ENCODE assay signal across 18 cellular contexts in the genomic region with DNA sequence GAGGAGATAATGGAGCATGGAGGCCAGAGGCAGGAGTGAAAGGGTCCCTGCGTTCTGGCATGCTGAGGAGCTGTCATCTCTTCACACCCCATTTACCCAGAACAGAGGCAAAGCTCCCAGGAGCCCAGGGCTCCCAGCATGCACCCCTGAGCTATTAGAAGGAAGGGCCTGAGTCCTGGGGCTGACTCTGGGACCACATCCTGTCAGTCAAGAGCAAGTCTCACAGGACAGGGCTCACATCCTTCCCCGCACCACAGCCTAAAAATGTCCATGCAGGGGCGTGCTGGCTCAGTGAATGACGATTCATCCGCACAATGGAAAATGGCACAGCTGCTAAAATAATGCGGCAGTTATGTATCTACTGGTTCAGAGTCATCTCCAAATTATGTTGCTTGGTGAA. TPM values are rescaled to one million over a fixed set of nuclear protein-coding genes. Genes with fewer than 3 reads are reported as not detected.
DNase-seq lines count a peak whose midpoint lies in the region; ATAC-seq and TF ChIP-seq lines count a peak whose summit lies in the region.
"Had no signal": no experiment of that assay in that cellular context is flagged by ENCODE, and none has a peak within 500 bp of the region (broad histone marks: within the 10 kb centered on the region; RNA-seq: fewer than 3 reads in every experiment).

No MANE protein-coding gene starts in this region.

- no peak overlapping the region for H3K4me3 ChIP-seq in BE2C (ENCODE audit: low read depth, low read length)
- H3K4me3 ChIP-seq: GM23248 had no signal

- no peaks in the 10 kb centered on the region for H3K36me3 ChIP-seq in BE2C

- DNase-seq in GDM1 (lab: John Stamatoyannopoulos, UW): peak; percentile 25
- DNase-seq in RPMI7951 (ENCODE audit: low read depth): peak; percentile 50
- peak; percentile 85 for DNase-seq in myocyte (ENCODE audit: low read depth)
- no peak for DNase-seq in BE2C
- DNase-seq in NCI-H446 (lab: John Stamatoyannopoulos, UW): no peak
- no peak for DNase-seq in NCI-H526 (lab: John Stamatoyannopoulos, UW)
- DNase-seq: activated CD4-positive, alpha-beta T cell treated with anti-CD3 and anti-CD28 coated beads for 4 hours; activated T-cell treated with anti-CD3 and anti-CD28 coated beads, Interleukin-2, amount 50 U/mL, for 48 hours; AML-193; GM23248; mesenchymal stem cell; NCI-H1105; T-helper 2 cell had no signal

- TF ChIP-seq CTCF in BE2C (IDR thresholded peaks at IDR 0.05; ENCODE audit: low read depth, low read length): no peak

- H3K27me3 ChIP-seq in BE2C: no peaks in the 10 kb centered on the region

- ATAC-seq in HG02610 (IDR thresholded peaks at IDR 0.05; ENCODE audit: unreplicated experiment) (peak; percentile 73), HG03354 (IDR thresholded peaks at IDR 0.05; ENCODE audit: poor library complexity, severe bottlenecking, unreplicated experiment) (no peak)

- no peaks in the 10 kb centered on the region for H3K9me3 ChIP-seq in BE2C

- peaks cover 16% of the 10 kb centered on the region for H3K4me1 ChIP-seq in BE2C
- H3K4me1 ChIP-seq: parathyroid adenoma had no signal

RNA-seq across cellular contexts. Expression of gene CAMK2A, which starts 31.4 kb away (rescaled TPM):
- 0.60 and 1.1 TPM in 2 replicates for total RNA-seq in RPMI7951 (2014; rRNA removed; shearing (Covaris generic))
- 5.0 and 8.6 TPM in 2 replicates for total RNA-seq in myocyte
- 3.0 TPM for polyA plus RNA-seq in myocyte (2012)
- polyA plus RNA-seq in BE2C (2012; ENCODE audit: insufficient read depth, insufficient read length, low read depth): 6.2 TPM
- total RNA-seq: dermis microvascular lymphatic vessel endothelial cell, NCI-H460 had no signal
- polyA plus RNA-seq: GM23248 had no signal

RNA-seq across cellular contexts. Expression of gene ARSI, which starts 44.6 kb away (rescaled TPM):
- total RNA-seq in RPMI7951 (2014; rRNA removed; shearing (Covaris generic)): 0.10 TPM in 1 of 2 replicates, not detected in the other
- total RNA-seq in myocyte: 1.7 and 2.4 TPM in 2 replicates
- polyA plus RNA-seq in myocyte (2012): 1.1 TPM
- not detected for polyA plus RNA-seq in BE2C (2012; ENCODE audit: insufficient read depth, insufficient read length, low read depth)

Comparison
In these comparisons a context has a peak if more than half of its experiments do, and no peak if none do; other contexts are left out.
1. DNase-seq: peak in GDM1 (single experiment), RPMI7951 (single experiment) and myocyte (single experiment); none in BE2C (single experiment), NCI-H446 (0 of 2) and NCI-H526 (0 of 2).